Comparison of ENCODE assay signal across 25 cellular contexts in the genomic region with DNA sequence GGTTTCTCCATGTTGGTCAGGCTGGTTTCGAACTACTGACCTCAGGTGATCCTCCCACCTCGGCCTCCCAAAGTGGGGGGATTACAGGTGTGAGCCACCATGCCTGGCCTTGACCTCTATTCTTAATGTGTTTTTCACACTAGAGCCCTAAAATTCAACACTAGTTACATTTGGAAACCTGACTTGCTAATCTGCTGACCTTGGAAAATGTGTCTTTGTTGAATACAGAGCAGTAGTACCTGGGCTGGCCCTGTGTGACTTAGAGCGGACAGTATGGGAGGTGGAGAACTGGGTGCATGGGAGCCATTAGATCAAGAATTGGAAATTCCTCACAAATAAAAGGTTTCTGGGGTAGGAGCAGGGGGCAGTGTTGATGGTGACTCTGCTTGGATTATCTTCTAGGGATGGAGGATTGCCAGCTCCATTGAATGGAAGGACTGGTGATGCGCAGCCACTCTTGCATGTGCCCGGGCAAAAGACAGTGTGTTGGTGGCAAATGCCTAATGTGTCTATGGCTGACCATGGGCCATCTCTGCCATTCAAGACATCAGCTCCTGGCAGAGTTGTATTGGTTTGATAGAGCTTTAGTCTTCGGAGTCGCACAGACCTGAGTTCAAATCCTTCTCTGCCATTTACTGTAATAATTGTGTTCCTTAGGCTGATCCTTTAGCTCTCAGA.
"Had no signal": no experiment of that assay in that cellular context is flagged by ENCODE, and none has a peak within 500 bp of the region (broad histone marks: within the 10 kb centered on the region; RNA-seq: fewer than 3 reads in every experiment).

No MANE protein-coding gene starts in this region.

- H3K4me3 Mint-ChIP-seq: activated B cell treated with CpG ODN at 0.5 μM for 24 hours; activated CD4-positive, alpha-beta T cell treated with anti-CD3 and anti-CD28 coated beads, Interleukin-2, amount 10 ng/mL, durations not matched to agents 7 days and 5 days; activated CD8-positive, alpha-beta T cell treated with anti-CD3 and anti-CD28 coated beads, Interleukin-2, amount 10 ng/mL, durations not matched to agents 7 days and 5 days; activated naive CD4-positive, alpha-beta T cell treated with anti-CD3 and anti-CD28 coated beads, Interleukin-2, amount 50 U/mL, for 24 hours; activated T-cell treated with anti-CD3 and anti-CD28 coated beads, Interleukin-2, amount 50 U/mL, for 4 hours; endodermal cell; nephron; T-helper 2 cell treated with Interferon-gamma antibody and Interleukin-4, amounts not matched to agents 5 μg/mL and 100 μg/mL, for 36 hours had no signal

- DNase-seq: activated B cell treated with CpG ODN at 0.5 μM for 24 hours; activated CD4-positive, alpha-beta T cell treated with anti-CD3 and anti-CD28 coated beads, Interleukin-2, amount 10 ng/mL, durations not matched to agents 7 days and 5 days; activated CD8-positive, alpha-beta T cell treated with anti-CD3 and anti-CD28 coated beads, Interleukin-2, amount 10 ng/mL, durations not matched to agents 7 days and 5 days; activated gamma-delta T cell; activated T-cell treated with anti-CD3 and anti-CD28 coated beads, Interleukin-2, amount 50 U/mL, for 4 hours; amygdala; dorsolateral prefrontal cortex; endodermal cell; foreskin keratinocyte; head of caudate nucleus; kidney glomerular epithelial cell; mesendoderm; nucleus accumbens; posterior cingulate gyrus; retina; SK-N-SH; stimulated activated CD4-positive, alpha-beta T cell treated with anti-CD3 and anti-CD28 coated beads, Interleukin-12 subunit alpha, Interleukin-12 subunit beta, amount 100 ng/mL, for 4 hours; stimulated activated CD4-positive, alpha-beta T cell treated with anti-CD3 and anti-CD28 coated beads, Interleukin-1b, Interleukin-23, amount 100 ng/mL, for 48 hours; stimulated activated CD8-positive, alpha-beta memory T cell treated with anti-CD3 and anti-CD28 coated beads, Interleukin-4, amount 100 ng/mL, for 48 hours; stimulated activated naive CD4-positive, alpha-beta T cell had no signal

- H3K27me3 ChIP-seq: dorsolateral prefrontal cortex, foreskin keratinocyte had no signal

- H3K4me1 ChIP-seq: foreskin keratinocyte had no signal

- H3K4me3 ChIP-seq: dorsolateral prefrontal cortex had no signal

- H3K27ac Mint-ChIP-seq: activated B cell treated with CpG ODN at 0.5 μM for 24 hours; activated CD4-positive, alpha-beta T cell treated with anti-CD3 and anti-CD28 coated beads, Interleukin-2, amount 10 ng/mL, durations not matched to agents 7 days and 5 days; activated CD8-positive, alpha-beta T cell treated with anti-CD3 and anti-CD28 coated beads, Interleukin-2, amount 10 ng/mL, durations not matched to agents 7 days and 5 days; activated naive CD4-positive, alpha-beta T cell treated with anti-CD3 and anti-CD28 coated beads, Interleukin-2, amount 50 U/mL, for 24 hours; endodermal cell; T-helper 2 cell treated with Interferon-gamma antibody and Interleukin-4, amounts not matched to agents 5 μg/mL and 100 μg/mL, for 36 hours had no signal

- H3K9me2 ChIP-seq: SK-N-SH had no signal

- ATAC-seq: activated CD8-positive, alpha-beta T cell treated with anti-CD3 and anti-CD28 coated beads, Interleukin-2, amount 10 ng/mL, durations not matched to agents 7 days and 5 days; activated T-cell treated with anti-CD3 and anti-CD28 coated beads, Interleukin-2, amount 50 U/mL, for 4 hours; foreskin keratinocyte had no signal

- H3K9me3 ChIP-seq: SK-N-SH had no signal

- H3K9ac ChIP-seq: SK-N-SH had no signal

- H3K9me3 Mint-ChIP-seq: activated B cell treated with CpG ODN at 0.5 μM for 24 hours; activated CD4-positive, alpha-beta T cell treated with anti-CD3 and anti-CD28 coated beads, Interleukin-2, amount 10 ng/mL, durations not matched to agents 7 days and 5 days; activated naive CD4-positive, alpha-beta T cell treated with anti-CD3 and anti-CD28 coated beads, Interleukin-2, amount 50 U/mL, for 24 hours; activated T-cell treated with anti-CD3 and anti-CD28 coated beads, Interleukin-2, amount 50 U/mL, for 4 hours; endodermal cell; nephron; T-helper 2 cell treated with Interferon-gamma antibody and Interleukin-4, amounts not matched to agents 5 μg/mL and 100 μg/mL, for 36 hours had no signal

- H3K27ac ChIP-seq: dorsolateral prefrontal cortex, epithelial cell of prostate, foreskin keratinocyte had no signal

- FAIRE-seq: colon had no signal

- H3K4me2 ChIP-seq: SK-N-SH had no signal

- H3K27me3 Mint-ChIP-seq: activated B cell treated with CpG ODN at 0.5 μM for 24 hours; activated CD4-positive, alpha-beta T cell treated with anti-CD3 and anti-CD28 coated beads, Interleukin-2, amount 10 ng/mL, durations not matched to agents 7 days and 5 days; activated naive CD4-positive, alpha-beta T cell treated with anti-CD3 and anti-CD28 coated beads, Interleukin-2, amount 50 U/mL, for 24 hours had no signal
